In genomic region chr12:83758889-83759631, GRCh38 we compare ENCODE assay signal across 25 cellular contexts.
"Had no signal": no experiment of that assay in that cellular context is flagged by ENCODE, and none has a peak within 500 bp of the region (broad histone marks: within the 10 kb centered on the region; RNA-seq: fewer than 3 reads in every experiment).

No MANE protein-coding gene starts in this region.

- H3K27me3 ChIP-seq: esophagus squamous epithelium, gastrocnemius medialis, heart right ventricle, left lung had no signal

- H3K27ac ChIP-seq: epithelial cell of prostate, esophagus squamous epithelium, gastrocnemius medialis, heart right ventricle, left lung, lower lobe of right lung had no signal

- H3K4me3 ChIP-seq: esophagus squamous epithelium, gastrocnemius medialis, heart right ventricle, left lung, lower lobe of right lung, mucosa of descending colon had no signal

- FAIRE-seq: islet of Langerhans, keratinocyte had no signal

- DNase-seq: cortex of kidney; effector CD8-positive, alpha-beta T cell; effector memory CD8-positive, alpha-beta T cell; endodermal cell; erythroblast; esophagus squamous epithelium; foreskin fibroblast; foreskin melanocyte; gastrocnemius medialis; glutamatergic neuron; head of caudate nucleus; heart right ventricle; hippocampal formation; left cardiac atrium; left lung; left ventricle myocardium superior; lower lobe of right lung; mesenchymal stem cell; mucosa of descending colon; naive B cell; naive thymus-derived CD8-positive, alpha-beta T cell had no signal

- ATAC-seq: effector memory CD8-positive, alpha-beta T cell; esophagus mucosa; gastrocnemius medialis; heart right ventricle; left cardiac atrium; left lung; left ventricle myocardium superior; lower lobe of right lung; mucosa of descending colon; naive thymus-derived CD8-positive, alpha-beta T cell had no signal

- H3K36me3 ChIP-seq: esophagus squamous epithelium, gastrocnemius medialis, heart right ventricle, left lung, lower lobe of right lung had no signal

- H3K9me3 ChIP-seq: esophagus squamous epithelium, gastrocnemius medialis, lower lobe of right lung had no signal

- H3K4me1 ChIP-seq: esophagus squamous epithelium, gastrocnemius medialis, heart right ventricle, left lung, lower lobe of right lung had no signal
